Comparison of ENCODE assay signal across 11 cellular contexts in the genomic region with DNA sequence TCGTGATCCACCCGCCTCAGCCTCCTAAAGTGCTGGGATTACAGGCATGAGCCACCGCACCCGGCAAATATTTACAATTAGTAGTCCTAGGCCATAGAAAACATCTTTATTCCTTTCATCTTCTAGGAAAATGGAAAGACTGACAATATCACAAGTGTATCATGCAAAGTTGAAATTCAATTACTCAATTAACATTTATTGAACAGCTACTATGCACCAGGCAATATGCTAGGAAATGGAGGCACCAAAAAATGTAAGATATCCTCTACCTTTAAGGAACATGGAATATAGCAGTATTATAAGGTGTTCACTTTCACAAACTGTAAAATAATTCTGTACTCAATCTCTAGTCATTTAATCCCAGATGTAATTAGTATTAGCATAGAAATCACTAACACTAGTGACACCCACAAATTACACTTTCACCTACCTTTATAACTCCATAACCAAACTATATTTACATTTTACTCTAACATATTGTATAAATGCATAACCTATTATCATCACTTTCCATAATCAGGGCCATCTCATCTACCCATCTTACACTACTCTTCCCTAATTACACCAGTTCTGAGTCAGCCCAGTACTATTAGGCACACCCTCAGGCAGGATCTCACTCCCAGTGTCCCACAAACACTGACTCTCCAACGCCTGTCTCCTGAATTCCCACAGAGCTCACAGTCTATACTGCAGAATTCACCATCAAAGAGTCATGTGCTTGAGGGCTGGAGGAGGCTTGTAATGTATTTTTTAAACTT. TPM values are rescaled to one million over a fixed set of nuclear protein-coding genes. Genes with fewer than 3 reads are reported as not detected.
DNase-seq lines count a peak whose midpoint lies in the region; TF ChIP-seq lines count a peak whose summit lies in the region.
"Had no signal": no experiment of that assay in that cellular context is flagged by ENCODE, and none has a peak within 500 bp of the region (broad histone marks: within the 10 kb centered on the region; RNA-seq: fewer than 3 reads in every experiment).

No MANE protein-coding gene starts in this region.

- H3K27me3 ChIP-seq in SJSA1 (replicated peaks) = no peaks in the 10 kb centered on the region

- peak overlapping the region; percentile 92 for H3K27ac ChIP-seq in SJSA1

- no peak for TF ChIP-seq CTCF in fibroblast of the aortic adventitia (IDR thresholded peaks at IDR 0.05; ENCODE audit: insufficient read depth, low read length)

- H3K36me3 ChIP-seq in SJSA1 = peaks cover 27% of the 10 kb centered on the region

- no peaks in the 10 kb centered on the region for H3K9me3 ChIP-seq in SJSA1 (replicated peaks)

- peaks cover 75% of the 10 kb centered on the region for H3K4me1 ChIP-seq in SJSA1 (replicated peaks)

- H3K4me3 ChIP-seq in SJSA1 (no peak overlapping the region), fibroblast of the aortic adventitia (ENCODE audit: low read depth, low read length) (no peak overlapping the region)

- peak; percentile 82 for DNase-seq in ELR (ENCODE audit: low read depth)
- DNase-seq in SJSA1 (ENCODE audit: low read depth in 1 of 2, low spot score in 2 of 2) = no peak
- peak; percentile 58 for DNase-seq in fibroblast of the aortic adventitia (ENCODE audit: low read depth)
- DNase-seq in renal cortical epithelial cell (ENCODE audit: low read depth) = peak; percentile 52
- DNase-seq in NCI-H187 treated with DMSO at 0.1 percent for 48 hours (lab: John Stamatoyannopoulos, UW) = no peak
- DNase-seq in putamen (ENCODE audit: low spot score) = no peak
- no peak for DNase-seq in globus pallidus (ENCODE audit: low spot score)
- no peak for DNase-seq in HuH-7 (ENCODE audit: low spot score)
- DNase-seq: activated CD4-positive, alpha-beta T cell treated with anti-CD3 and anti-CD28 coated beads for 36 hours; activated gamma-delta T cell; SIG-M5 had no signal

RNA-seq across cellular contexts. Expression of a gene that starts 10.4 kb away (rescaled TPM):
- total RNA-seq in SJSA1 (2014; rRNA removed; shearing (Covaris generic)) = 82.1 and 136 TPM in 2 replicates
- total RNA-seq in fibroblast of the aortic adventitia (ENCODE audit: low replicate concordance) = 202 and 234 TPM in 2 replicates
- total RNA-seq in renal cortical epithelial cell = 215 and 235 TPM in 2 replicates

Comparison
In these comparisons a context has a peak if more than half of its experiments do, and no peak if none do; other contexts are left out.
1. DNase-seq: peak in ELR (single experiment), fibroblast of the aortic adventitia (single experiment) and renal cortical epithelial cell (single experiment); none in SJSA1 (0 of 2), NCI-H187 treated with DMSO at 0.1 percent for 48 hours (single experiment), putamen (single experiment), globus pallidus (single experiment) and HuH-7 (single experiment).